22 cellular contexts compared by ENCODE assay signal in genomic region chr9:34036625-34037024, GRCh38. TPM values are rescaled to one million over a fixed set of nuclear protein-coding genes. Genes with fewer than 3 reads are reported as not detected.
A peak's percentile ranks its signal among the peaks of the same experiment; 100 is the strongest.
DNase-seq lines count a peak whose midpoint lies in the region; ATAC-seq, FAIRE-seq and TF ChIP-seq lines count a peak whose summit lies in the region.
"Had no signal": no experiment of that assay in that cellular context is flagged by ENCODE, and none has a peak within 500 bp of the region (broad histone marks: within the 10 kb centered on the region; RNA-seq: fewer than 3 reads in every experiment).

No MANE protein-coding gene starts in this region.

- CTCF ChIA-PET in RWPE1 (lab: Yijun Ruan, JAX): no interaction called here
- CTCF ChIA-PET in K562 (lab: Yijun Ruan, JAX; ENCODE audit: low intra/inter-chr PET ratio): no interaction called here

- H3K4me3 Mint-ChIP-seq in nephron progenitor cell: no peak overlapping the region
- H3K4me3 Mint-ChIP-seq: CD8-positive, alpha-beta T cell had no signal

- no peaks in the 10 kb centered on the region for H3K9me2 ChIP-seq in GM23248 (ENCODE audit: insufficient read depth)

- no peaks in the 10 kb centered on the region for H3K9me1 ChIP-seq in K562 (ENCODE audit: control insufficient read depth, insufficient read depth, low read length)

- peaks cover 8% of the 10 kb centered on the region for H3K4me1 Mint-ChIP-seq in nephron progenitor cell

- H3F3A ChIP-seq in GM23248 (ENCODE audit: insufficient read depth): no peaks in the 10 kb centered on the region

- no peak overlapping the region for H3K27ac Mint-ChIP-seq in nephron progenitor cell
- H3K27ac Mint-ChIP-seq: CD8-positive, alpha-beta T cell had no signal

- peaks cover 82% of the 10 kb centered on the region for H3K79me2 ChIP-seq in K562 (ENCODE audit: control insufficient read depth, insufficient read depth, low read length)
- H3K79me2 ChIP-seq in osteoblast (ENCODE audit: insufficient read depth, low read length): peaks cover 80% of the 10 kb centered on the region
- peaks cover 86% of the 10 kb centered on the region for H3K79me2 ChIP-seq in GM23248 (ENCODE audit: insufficient read depth)

- H3K4me2 ChIP-seq in K562 (ENCODE audit: insufficient read depth, low read length) (no peak overlapping the region), osteoblast (ENCODE audit: insufficient read depth, low read length) (no peak overlapping the region), GM23248 (ENCODE audit: unreplicated experiment) (no peak overlapping the region)

- in situ Hi-C loops in K562 (cut with MboI): no loop called here
- in situ Hi-C loops in GM23248 (cut with MboI): no loop called here

- H4K20me1 ChIP-seq in K562 (replicated peaks; ENCODE audit: control insufficient read depth, insufficient read depth, low read length): no peaks in the 10 kb centered on the region
- peaks cover 21% of the 10 kb centered on the region for H4K20me1 ChIP-seq in osteoblast (ENCODE audit: insufficient read depth, low read length)
- peaks cover 3% of the 10 kb centered on the region; the same call in 1 of the 2 replicates for H4K20me1 ChIP-seq in GM23248 (ENCODE audit: insufficient read depth)

- H3K27ac ChIP-seq in RWPE1 (0 out of 2 replicates have a peak overlapping the region, but pooled peaks have one; percentile 1), K562 (ENCODE audit: extremely low read depth, low read depth, low read length) (no peak overlapping the region), osteoblast (ENCODE audit: low read depth, low read length) (no peak overlapping the region), GM23248 (no peak overlapping the region)

- no peak for TF ChIP-seq POLR2A in K562 (conservative IDR thresholded peaks at IDR 0.05)

- DNase-seq in RWPE1 (ENCODE audit: low spot score) (no peak), K562 (ENCODE audit: extremely low read depth in 1 of 4, low spot score in 3 of 4) (no peak), osteoblast (ENCODE audit: insufficient read length, low spot score, missing footprints) (peak; percentile 53), nephron progenitor cell (no peak), NCI-H526 (lab: John Stamatoyannopoulos, UW) (no peak), GM23248 (no peak)
- DNase-seq: ACHN; AML-193; C1 segment of cervical spinal cord; Calu3; CD8-positive, alpha-beta T cell; DMS153; NCI-H1105; NCI-H146; NCI-H2029; NCI-H2227 treated with DMSO at 0.1 percent for 48 hours; NCI-H510A; NCI-H748 treated with DMSO at 0.1 percent for 48 hours had no signal

- no TSS peak for BruUV-seq in K562 (replicated peaks; lab: Mats Ljungman, UMichigan)

- POLR2A ChIA-PET in RWPE1 (lab: Yijun Ruan, JAX; ENCODE audit: low non-redundant PET): no interaction called here
- POLR2A ChIA-PET in K562 (lab: Yijun Ruan, JAX): interaction anchor here (2.2 kb wide), 1 partner anchor 12 kb away, joined by 12 read pairs; the partner anchor contains the start of gene UBAP2

- H3K4me3 ChIP-seq in K562: no peak overlapping the region
- no peak overlapping the region for H3K4me3 ChIP-seq in osteoblast (ENCODE audit: insufficient read depth, low read length)
- H3K4me3 ChIP-seq in GM23248: no peak overlapping the region
- H3K4me3 ChIP-seq: HAP-1 had no signal

- TF ChIP-seq CTCF in RWPE1 (conservative IDR thresholded peaks at IDR 0.05; ENCODE audit: low read depth) (no peak), K562 (IDR thresholded peaks at IDR 0.05 in 2 of 3, conservative IDR thresholded peaks at IDR 0.05 in 1 of 3; ENCODE audit: insufficient read depth in 2 of 3, low read depth in 1 of 3, low read length in 3 of 3) (no peak), osteoblast (IDR thresholded peaks at IDR 0.05; ENCODE audit: extremely low read depth, low read depth, low read length) (no peak), nephron progenitor cell (IDR thresholded peaks at IDR 0.05) (no peak)

- TF ChIP-seq EP300 in K562 (IDR thresholded peaks at IDR 0.05; ENCODE audit: low read length): no peak

- H3K36me3 ChIP-seq in K562 (ENCODE audit: control insufficient read depth, insufficient read depth, low read length) (peaks cover 40% of the 10 kb centered on the region; the same call in 2 of the 3 replicates), osteoblast (ENCODE audit: insufficient read depth, low read length) (peaks cover 2% of the 10 kb centered on the region), GM23248 (ENCODE audit: low read depth) (no peaks in the 10 kb centered on the region)

- H3K27me3 Mint-ChIP-seq in nephron progenitor cell (ENCODE audit: low read depth, poor library complexity): peaks cover 3% of the 10 kb centered on the region

- H3K36me3 Mint-ChIP-seq in nephron progenitor cell (ENCODE audit: low read depth): peaks cover 93% of the 10 kb centered on the region

- H3K9me3 ChIP-seq in K562 (replicated peaks; ENCODE audit: control insufficient read depth, insufficient read depth, low read depth, low read length) (no peaks in the 10 kb centered on the region), osteoblast (ENCODE audit: low read depth, low read length) (no peaks in the 10 kb centered on the region), GM23248 (ENCODE audit: low read depth) (no peaks in the 10 kb centered on the region)
- H3K9me3 ChIP-seq: HAP-1 had no signal

- no peak for TF ChIP-seq RAD21 in K562 (CRISPR knock-in tag; conservative IDR thresholded peaks at IDR 0.05 in 1 of 2, IDR thresholded peaks at IDR 0.05 in 1 of 2)

- intact Hi-C loops in K562 (cut with micrococcal nuclease): no loop called here

- no peak for FAIRE-seq in K562 (lab: Jason Lieb, UNC)
- FAIRE-seq: GM12892, HTR-8/SVneo had no signal

- no peak; the same call in 2 of the 3 replicates for ATAC-seq in K562
- ATAC-seq in HG03175 (IDR thresholded peaks at IDR 0.05; ENCODE audit: unreplicated experiment): no peak
- ATAC-seq: CD8-positive, alpha-beta T cell had no signal

- no peak overlapping the region for H2AFZ ChIP-seq in K562 (ENCODE audit: low read depth, low read length)
- no peak overlapping the region for H2AFZ ChIP-seq in osteoblast (ENCODE audit: low read length)
- H2AFZ ChIP-seq in GM23248: no peak overlapping the region

- 70% methylated on average over 2 of the region's 5 CpGs for WGBS in K562 (ENCODE audit: insufficient coverage, low coverage, missing lambda C conversion rate)
- 95 to 96% methylated on average over 5 of the region's 5 CpGs for WGBS in GM23248 (ENCODE audit: low coverage in 1 of 2, low lambda C conversion rate in 2 of 2, missing lambda C conversion rate in 2 of 2), 2 experiments

- H3K9me3 Mint-ChIP-seq in nephron progenitor cell: peaks cover 58% of the 10 kb centered on the region
- H3K9me3 Mint-ChIP-seq: CD8-positive, alpha-beta T cell had no signal

- no peak overlapping the region for H3K9ac ChIP-seq in K562 (ENCODE audit: insufficient read depth in 1 of 2, low read depth in 2 of 2, low read length in 2 of 2)
- H3K9ac ChIP-seq in GM23248: no peak overlapping the region

- H3K4me1 ChIP-seq in K562 (replicated peaks in 1 of 2; ENCODE audit: control insufficient read depth in 2 of 2, insufficient read depth in 2 of 2, low read length in 2 of 2) (no peaks in the 10 kb centered on the region; a peak in 1 of 5 replicates), osteoblast (ENCODE audit: insufficient read depth, low read length) (no peaks in the 10 kb centered on the region), GM23248 (ENCODE audit: insufficient read depth) (no peaks in the 10 kb centered on the region)
- H3K4me1 ChIP-seq: HAP-1 had no signal

- H3K27me3 ChIP-seq in K562 (ENCODE audit: control insufficient read depth in 2 of 2, insufficient read depth in 2 of 2, low read length in 2 of 2) (no peaks in the 10 kb centered on the region), osteoblast (ENCODE audit: insufficient read depth, low read length) (no peaks in the 10 kb centered on the region), GM23248 (replicated peaks; ENCODE audit: insufficient read depth) (no peaks in the 10 kb centered on the region)

TF ChIP-seq in K562, 482 proteins besides CTCF, POLR2A, EP300 and RAD21 (continues in another document):
- no peak for TF ChIP-seq HDGF (IDR thresholded peaks at IDR 0.05)
- TF ChIP-seq GMEB1 (CRISPR knock-in tag; IDR thresholded peaks at IDR 0.05): no peak

RNA-seq across cellular contexts. Expression of gene UBAP2, which starts 12.1 kb away (rescaled TPM):
- 95.3 and 165 TPM in 2 replicates for total RNA-seq in K562 (2011; cell fraction: chromatin; rRNA removed; ENCODE audit: low replicate concordance)
- total RNA-seq in K562 (2011; cell fraction: nucleolus; rRNA removed): 45.4 and 49.1 TPM in 2 replicates
- 78.5 and 111 TPM in 2 replicates for total RNA-seq in K562 (2011; cell fraction: nucleoplasm; rRNA removed)
- 14.8 and 18.6 TPM in 2 replicates for total RNA-seq in K562 (2014; rRNA removed)
- total RNA-seq in K562 (2014; rRNA removed; fragmentation: Illumina TruSeq; extraction: Trizol): 18.4 and 21.4 TPM in 2 replicates
- total RNA-seq in K562 (2015; rRNA removed; fragmentation: Illumina TruSeq; extraction: Trizol): 18.7 and 19.8 TPM in 2 replicates
- 46.2 and 47.6 TPM in 2 replicates for total RNA-seq in K562 (2021)
- polyA plus RNA-seq in K562 (2011; rRNA removed): 19.4 and 32.9 TPM in 2 replicates
- 25.1 and 36.0 TPM in 2 replicates for polyA plus RNA-seq in K562 (2011; cell fraction: cytosol; rRNA removed)
- polyA plus RNA-seq in K562 (2011; cell fraction: nucleus; rRNA removed): 66.2 and 87.0 TPM in 2 replicates
- 29.1 and 31.4 TPM in 2 replicates for polyA plus RNA-seq in K562 (2012)
- 43.7 and 47.9 TPM in 2 replicates for polyA plus RNA-seq in K562 (2014; fragmentation: Illumina TruSeq; extraction: Trizol)
- polyA plus RNA-seq in K562 (2014; fragmentation: Nextera tagmentation; extraction: Ambion mirVana): 10 to 100 TPM in 1 of 2 experiments, 1 to 10 TPM in 1; 8.7 to 11.1 TPM
- polyA plus RNA-seq in K562 (2014; rRNA removed): 25.3 and 27.1 TPM in 2 replicates
- polyA minus RNA-seq in K562 (2011; rRNA and poly(A)+ RNA removed): 28.3 and 33.6 TPM in 2 replicates
- polyA minus RNA-seq in K562 (2011; cell fraction: cytosol; rRNA and poly(A)+ RNA removed): 22.0 and 22.3 TPM in 2 replicates
- polyA minus RNA-seq in K562 (2011; cell fraction: nucleus; rRNA and poly(A)+ RNA removed): 21.0 and 32.5 TPM in 2 replicates
- total RNA-seq in osteoblast: 18.5 and 22.7 TPM in 2 replicates
- 13.0 and 13.3 TPM in 2 replicates for total RNA-seq in GM23248 (2014; rRNA removed; shearing (Covaris generic))
- polyA plus RNA-seq in GM23248 (2016; fragmentation: Nextera tagmentation; extraction: Ambion mirVana): 12.5 and 13.9 TPM in 2 replicates
